In genomic region chr6:26493258-26493657, GRCh38 we compare ENCODE assay signal across 12 cellular contexts. TPM values are rescaled to one million over a fixed set of nuclear protein-coding genes. Genes with fewer than 3 reads are reported as not detected.
DNase-seq lines count a peak whose midpoint lies in the region; ATAC-seq, FAIRE-seq and TF ChIP-seq lines count a peak whose summit lies in the region.
"Had no signal": no experiment of that assay in that cellular context is flagged by ENCODE, and none has a peak within 500 bp of the region (broad histone marks: within the 10 kb centered on the region; RNA-seq: fewer than 3 reads in every experiment).

No MANE protein-coding gene starts in this region.

- in situ Hi-C loops in brain microvascular endothelial cell (cut with HindIII; ENCODE audit: low pct_ligation_motif_present, low sequenced_read_pairs): no loop called here

- H3K4me3 ChIP-seq in KMS-11 (IDR thresholded peaks at IDR 0.05; ENCODE audit: insufficient read depth, low read depth, low read length): no peak overlapping the region
- H3K4me3 ChIP-seq in brain microvascular endothelial cell (ENCODE audit: low read depth, low read length): no peak overlapping the region

- DNase-seq in DMS 273 (lab: John Stamatoyannopoulos, UW; ENCODE audit: unreplicated experiment): peak; percentile 35
- DNase-seq in DMS 273 treated with DMSO at 0.1 percent for 48 hours (lab: John Stamatoyannopoulos, UW): no peak
- no peak for DNase-seq in brain microvascular endothelial cell
- no peak for DNase-seq in osteocyte (ENCODE audit: extremely low spot score, unreplicated experiment)
- no peak for DNase-seq in H54 (ENCODE audit: insufficient read length, low spot score)
- no peak for DNase-seq in NCI-H146 (lab: John Stamatoyannopoulos, UW)

- TF ChIP-seq CTCF in KMS-11 (conservative IDR thresholded peaks at IDR 0.05; ENCODE audit: low read depth, low read length) (no peak), brain microvascular endothelial cell (IDR thresholded peaks at IDR 0.05; ENCODE audit: low read depth, low read length, missing control alignments) (peak; percentile 49), osteocyte (IDR thresholded peaks at IDR 0.05) (peak; percentile 45)

- H3K4me1 Mint-ChIP-seq in osteocyte (ENCODE audit: unreplicated experiment): no peaks in the 10 kb centered on the region
- H3K4me1 Mint-ChIP-seq: brain had no signal

- ATAC-seq in HG03342 (IDR thresholded peaks at IDR 0.05; ENCODE audit: unreplicated experiment): no peak

- peaks cover 33% of the 10 kb centered on the region for H3K27me3 Mint-ChIP-seq in osteocyte (ENCODE audit: unreplicated experiment)

- no peak overlapping the region for H3K4me3 Mint-ChIP-seq in osteocyte (ENCODE audit: unreplicated experiment)
- H3K4me3 Mint-ChIP-seq: brain had no signal

- H3K36me3 ChIP-seq in KMS-11 (ENCODE audit: insufficient read depth) (no peaks in the 10 kb centered on the region), brain microvascular endothelial cell (replicated peaks) (no peaks in the 10 kb centered on the region)

- H3K4me2 ChIP-seq in KMS-11: no peak overlapping the region

- H3K27ac ChIP-seq in KMS-11: no peak overlapping the region
- H3K27ac ChIP-seq in brain microvascular endothelial cell: no peak overlapping the region
- H3K27ac ChIP-seq: 22Rv1 had no signal

- no peak for FAIRE-seq in H54 (lab: Jason Lieb, UNC)

- no peaks in the 10 kb centered on the region for H3K36me3 Mint-ChIP-seq in osteocyte (ENCODE audit: unreplicated experiment)
- H3K36me3 Mint-ChIP-seq: brain had no signal

- no peaks in the 10 kb centered on the region for H4K20me1 ChIP-seq in KMS-11 (ENCODE audit: insufficient read depth)

- H3K79me2 ChIP-seq in KMS-11 (ENCODE audit: insufficient read depth, low read depth): no peaks in the 10 kb centered on the region

- TF ChIP-seq POLR2A in H54 (IDR thresholded peaks at IDR 0.05; ENCODE audit: low read depth, low read length): no peak

- H3K9ac ChIP-seq in KMS-11: no peak overlapping the region

- H3K27ac Mint-ChIP-seq in osteocyte (ENCODE audit: unreplicated experiment): no peak overlapping the region
- H3K27ac Mint-ChIP-seq: brain; T-helper 2 cell treated with Interferon-gamma antibody and Interleukin-4, amounts not matched to agents 5 μg/mL and 100 μg/mL, for 36 hours had no signal

- peaks cover 7% of the 10 kb centered on the region for H3K4me1 ChIP-seq in KMS-11 (ENCODE audit: low read depth, poor library complexity, severe bottlenecking)

- 0 out of 2 replicates have a peak overlapping the region, but pooled peaks have one; percentile 24 for H2AFZ ChIP-seq in KMS-11 (ENCODE audit: low read depth)

- H3K27me3 ChIP-seq in KMS-11 (ENCODE audit: insufficient read depth, low read depth) (no peaks in the 10 kb centered on the region), brain microvascular endothelial cell (replicated peaks) (no peaks in the 10 kb centered on the region)

- no peaks in the 10 kb centered on the region for H3K9me3 Mint-ChIP-seq in osteocyte (ENCODE audit: unreplicated experiment)
- H3K9me3 Mint-ChIP-seq: T-helper 2 cell treated with Interferon-gamma antibody and Interleukin-4, amounts not matched to agents 5 μg/mL and 100 μg/mL, for 36 hours had no signal

RNA-seq across cellular contexts. Expression of gene BTN1A1, which starts 6.8 kb away (rescaled TPM):
- total RNA-seq in osteocyte: not detected in 2 replicates
- total RNA-seq: lower leg skin had no signal

RNA-seq across cellular contexts. Expression of gene BTN2A1, which starts 35.5 kb away (rescaled TPM):
- total RNA-seq in osteocyte: 27.0 and 27.7 TPM in 2 replicates

RNA-seq across cellular contexts. Expression of gene HMGN4, which starts 44.9 kb away (rescaled TPM):
- 45.0 and 49.2 TPM in 2 replicates for total RNA-seq in osteocyte

RNA-seq across cellular contexts. Expression of gene BTN3A3, which starts 53.0 kb away (rescaled TPM):
- 17.3 and 17.7 TPM in 2 replicates for total RNA-seq in osteocyte
